Comparison of ENCODE assay signal across 10 cellular contexts in the genomic region with DNA sequence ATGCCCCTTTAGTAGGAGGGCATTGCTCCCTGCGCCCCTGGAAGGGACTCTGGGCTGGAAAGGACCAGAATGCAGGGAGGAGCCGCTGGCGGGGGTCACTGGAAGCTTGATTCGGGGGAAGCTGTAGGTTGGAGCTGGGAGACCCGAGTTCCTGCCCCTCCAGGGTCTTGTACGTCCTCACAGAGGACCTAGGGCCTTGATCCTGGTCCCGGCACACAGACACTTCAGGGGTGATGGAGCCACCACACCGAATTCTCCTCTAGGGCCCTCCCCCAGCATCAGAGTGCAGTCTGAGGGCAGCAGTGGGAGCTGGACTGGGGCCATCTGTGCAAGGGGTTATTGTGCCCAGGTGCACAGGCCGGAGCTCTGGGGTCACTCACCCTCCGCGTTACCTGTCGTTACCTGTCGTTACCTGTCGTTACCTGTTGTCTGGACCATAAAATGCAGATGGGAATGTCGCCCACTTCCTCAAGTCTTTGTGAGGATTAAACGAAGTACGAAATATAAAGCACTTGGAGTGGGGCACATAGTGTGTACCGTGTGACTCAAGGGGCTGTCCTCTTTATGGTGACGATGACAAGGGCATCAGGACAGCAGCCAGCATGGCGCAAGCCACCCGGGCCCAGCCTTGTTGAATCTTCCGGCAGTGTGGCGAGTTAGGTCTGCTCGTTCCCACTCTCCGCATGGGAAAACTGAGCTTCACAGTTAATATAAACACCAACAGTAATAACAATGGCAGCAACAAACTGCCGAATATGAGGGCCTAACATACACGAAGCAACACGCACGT. TPM values are rescaled to one million over a fixed set of nuclear protein-coding genes. Genes with fewer than 3 reads are reported as not detected.
DNase-seq lines count a peak whose midpoint lies in the region; ATAC-seq, FAIRE-seq and TF ChIP-seq lines count a peak whose summit lies in the region.
"Had no signal": no experiment of that assay in that cellular context is flagged by ENCODE, and none has a peak within 500 bp of the region (broad histone marks: within the 10 kb centered on the region; RNA-seq: fewer than 3 reads in every experiment).

No MANE protein-coding gene starts in this region.

- in situ Hi-C loops in GM23248 (cut with MboI): no loop called here

- H3K9me2 ChIP-seq in GM23248 (ENCODE audit: insufficient read depth): no peaks in the 10 kb centered on the region

- H3K36me3 ChIP-seq in GM23248 (ENCODE audit: low read depth) (no peaks in the 10 kb centered on the region), body of pancreas (replicated peaks in 1 of 2; ENCODE audit: insufficient read depth in 1 of 2, low read depth in 2 of 2) (no peaks in the 10 kb centered on the region), skeletal muscle tissue (ENCODE audit: control insufficient read depth in 3 of 3, insufficient read depth in 3 of 3, low read length in 3 of 3) (no peaks in the 10 kb centered on the region)

- H4K20me1 ChIP-seq in GM23248 (ENCODE audit: insufficient read depth): no peaks in the 10 kb centered on the region; the same call in none of the 2 replicates

- peak overlapping the region; percentile 84 for H3K27ac ChIP-seq in GM23248
- peak overlapping the region; percentile 84 to 94 (median 90) for H3K27ac ChIP-seq in body of pancreas
- H3K27ac ChIP-seq in skeletal muscle tissue (ENCODE audit: low read depth, low read length): peak overlapping the region; percentile 7

- H3K27me3 ChIP-seq in GM23248 (replicated peaks; ENCODE audit: insufficient read depth): no peaks in the 10 kb centered on the region
- H3K27me3 ChIP-seq in body of pancreas: no peaks in the 10 kb centered on the region
- H3K27me3 ChIP-seq in skeletal muscle tissue (ENCODE audit: control insufficient read depth in 3 of 3, insufficient read depth in 3 of 3, low read length in 3 of 3): no peaks in the 10 kb centered on the region

- H3K4me2 ChIP-seq in GM23248 (ENCODE audit: unreplicated experiment): peak overlapping the region; percentile 57

- DNase-seq in GM23248 (no peak), body of pancreas (no peak), left lobe of liver (ENCODE audit: low spot score) (no peak), NCI-H1092 treated with DMSO at 0.1 percent for 48 hours (lab: John Stamatoyannopoulos, UW) (no peak), H54 (ENCODE audit: insufficient read length, low spot score) (no peak)
- DNase-seq: activated CD4-positive, alpha-beta memory T cell treated with anti-CD3 and anti-CD28 coated beads, Interleukin-2, amount 10 ng/mL, durations not matched to agents 7 days and 5 days had no signal

- peaks cover 42% of the 10 kb centered on the region for H3F3A ChIP-seq in GM23248 (ENCODE audit: insufficient read depth)

- TF ChIP-seq POLR2A in body of pancreas (IDR thresholded peaks at IDR 0.05) (no peak), H54 (IDR thresholded peaks at IDR 0.05; ENCODE audit: low read depth, low read length) (no peak)

- intact Hi-C loops in body of pancreas (cut with DNase I): no loop called here

- no peaks in the 10 kb centered on the region for H3K9me3 ChIP-seq in GM23248 (ENCODE audit: low read depth)
- no peaks in the 10 kb centered on the region for H3K9me3 ChIP-seq in body of pancreas
- H3K9me3 ChIP-seq in skeletal muscle tissue (ENCODE audit: control insufficient read depth in 3 of 3, low read length in 3 of 3): no peaks in the 10 kb centered on the region

- H3K4me3 ChIP-seq in GM23248 (no peak overlapping the region), body of pancreas (no peak overlapping the region), skeletal muscle tissue (ENCODE audit: low read length in 3 of 3) (no peak overlapping the region)

- ATAC-seq in body of pancreas: no peak
- ATAC-seq in left lobe of liver: peak; percentile 21
- ATAC-seq in HG03354 (IDR thresholded peaks at IDR 0.05; ENCODE audit: poor library complexity, severe bottlenecking, unreplicated experiment): no peak
- no peak for ATAC-seq in GM18520 (IDR thresholded peaks at IDR 0.05; ENCODE audit: unreplicated experiment)

- H3K9ac ChIP-seq in GM23248 (peak overlapping the region; percentile 72), skeletal muscle tissue (ENCODE audit: low read depth in 1 of 3, low read length in 3 of 3) (no peak overlapping the region)

- FAIRE-seq in H54 (lab: Jason Lieb, UNC): no peak
- FAIRE-seq: D721Med had no signal

- no peak overlapping the region for H2AFZ ChIP-seq in GM23248

- WGBS in GM23248 (ENCODE audit: low coverage in 1 of 2, low lambda C conversion rate in 2 of 2, missing lambda C conversion rate in 2 of 2), 2 experiments: 80 to 85% methylated on average over 28 of the region's 29 CpGs
- WGBS in body of pancreas, 2 donors: 77 to 91% methylated on average over 21 to 29 of the region's 29 CpGs

- H3K4me1 ChIP-seq in GM23248 (ENCODE audit: insufficient read depth) (peaks cover 39% of the 10 kb centered on the region), body of pancreas (peaks cover 71% of the 10 kb centered on the region), skeletal muscle tissue (ENCODE audit: control insufficient read depth in 3 of 3, insufficient read depth in 3 of 3, low read length in 3 of 3) (peaks cover 28 to 32% (median 29%) of the 10 kb centered on the region in 3 donors)

- H3K79me2 ChIP-seq in GM23248 (ENCODE audit: insufficient read depth): peaks cover 78% of the 10 kb centered on the region

- TF ChIP-seq CTCF in body of pancreas (IDR thresholded peaks at IDR 0.05): no peak

RNA-seq across cellular contexts. Expression of a gene that starts 48.6 kb away (rescaled TPM):
- 7.8 and 9.5 TPM in 2 replicates for total RNA-seq in GM23248 (2014; rRNA removed; shearing (Covaris generic))
- 1.3 and 1.5 TPM in 2 replicates for polyA plus RNA-seq in GM23248 (2016; fragmentation: Nextera tagmentation; extraction: Ambion mirVana)
- total RNA-seq in body of pancreas (10 to 100 TPM; 18.7 to 18.8 TPM), left lobe of liver (15.4 TPM), skeletal muscle tissue (6.8 TPM)

Comparison
In these comparisons a context has a peak if more than half of its experiments do, and no peak if none do; other contexts are left out.
1. H3K27ac ChIP-seq: peak in every context shown above with its lines; median percentile 90 in body of pancreas; 84 in GM23248; 7 in skeletal muscle tissue.